Comparison of ENCODE assay signal across 23 cellular contexts in genomic region chr10:133166504-133166827, GRCh38. TPM values are rescaled to one million over a fixed set of nuclear protein-coding genes. Genes with fewer than 3 reads are reported as not detected.
"Had no signal": no experiment of that assay in that cellular context is flagged by ENCODE, and none has a peak within 500 bp of the region (broad histone marks: within the 10 kb centered on the region; RNA-seq: fewer than 3 reads in every experiment).

No MANE protein-coding gene starts in this region.

- H3K36me3 ChIP-seq: breast epithelium, esophagus squamous epithelium, gastroesophageal sphincter, transverse colon had no signal

- H3K4me3 ChIP-seq: breast epithelium, coronary artery, esophagus squamous epithelium, gastroesophageal sphincter, mucosa of descending colon, transverse colon had no signal

- H3K27ac Mint-ChIP-seq: activated B cell treated with CpG ODN at 0.5 μM for 24 hours; activated CD4-positive, alpha-beta T cell treated with anti-CD3 and anti-CD28 coated beads for 36 hours; activated naive CD4-positive, alpha-beta T cell treated with anti-CD3 and anti-CD28 coated beads for 36 hours; activated naive CD8-positive, alpha-beta T cell treated with anti-CD3 and anti-CD28 coated beads, Interleukin-2, amount 10 ng/mL, durations not matched to agents 7 days and 5 days; activated T-cell treated with anti-CD3 and anti-CD28 coated beads, Interleukin-2, amount 50 U/mL, for 24 hours; activated T-helper 2 cell treated with anti-CD3 and anti-CD28 coated beads, Interferon-gamma antibody, Interleukin-2, Interleukin-4, amounts not matched to agents 10 μg/mL and 5 μg/mL and 100 μg/mL, durations not matched to agents 14 hours and 24 hours and 36 hours; stimulated activated naive CD8-positive, alpha-beta T cell treated with anti-CD3 and anti-CD28 coated beads, Interleukin-15, amount 100 ng/mL, for 72 hours had no signal

- H3K4me3 Mint-ChIP-seq: activated B cell treated with CpG ODN at 0.5 μM for 24 hours; activated CD4-positive, alpha-beta T cell treated with anti-CD3 and anti-CD28 coated beads for 36 hours; activated naive CD4-positive, alpha-beta T cell treated with anti-CD3 and anti-CD28 coated beads for 36 hours; activated naive CD8-positive, alpha-beta T cell treated with anti-CD3 and anti-CD28 coated beads, Interleukin-2, amount 10 ng/mL, durations not matched to agents 7 days and 5 days; activated T-cell treated with anti-CD3 and anti-CD28 coated beads, Interleukin-2, amount 50 U/mL, for 24 hours; stimulated activated naive CD8-positive, alpha-beta T cell treated with anti-CD3 and anti-CD28 coated beads, Interleukin-15, amount 100 ng/mL, for 72 hours had no signal

- H3K36me3 Mint-ChIP-seq: activated naive CD8-positive, alpha-beta T cell treated with anti-CD3 and anti-CD28 coated beads, Interleukin-2, amount 10 ng/mL, durations not matched to agents 7 days and 5 days had no signal

- H3K9me3 ChIP-seq: breast epithelium, esophagus squamous epithelium, gastroesophageal sphincter, mucosa of descending colon, transverse colon had no signal

- H3K9ac ChIP-seq: parathyroid adenoma had no signal

- H2AFZ ChIP-seq: parathyroid adenoma had no signal

- DNase-seq: activated B cell treated with CpG ODN at 0.5 μM for 24 hours; activated CD4-positive, alpha-beta T cell treated with anti-CD3 and anti-CD28 coated beads for 36 hours; activated CD4-positive, alpha-beta T cell treated with anti-CD3 and anti-CD28 coated beads, Interleukin-2, amount 50 U/mL, for 4 hours; activated CD8-positive, alpha-beta memory T cell treated with anti-CD3 and anti-CD28 coated beads for 24 hours; activated CD8-positive, alpha-beta memory T cell treated with anti-CD3 and anti-CD28 coated beads, Interleukin-2, amount 50 U/mL, for 4 hours; activated naive CD4-positive, alpha-beta T cell treated with anti-CD3 and anti-CD28 coated beads for 36 hours; activated naive CD8-positive, alpha-beta T cell treated with anti-CD3 and anti-CD28 coated beads, Interleukin-2, amount 10 ng/mL, durations not matched to agents 7 days and 5 days; amniotic stem cell; esophagus squamous epithelium; mesendoderm; mucosa of descending colon; stimulated activated CD4-positive, alpha-beta T cell treated with anti-CD3 and anti-CD28 coated beads, Interleukin-12 subunit alpha, Interleukin-12 subunit beta, amount 100 ng/mL, for 4 hours; stimulated activated CD4-positive, alpha-beta T cell treated with anti-CD3 and anti-CD28 coated beads, Interleukin-4, amount 100 ng/mL, for 4 hours; stimulated activated naive CD8-positive, alpha-beta T cell treated with anti-CD3 and anti-CD28 coated beads, Interleukin-15, amount 100 ng/mL, for 72 hours; T-helper 9 cell; transverse colon had no signal

- H3K9me3 Mint-ChIP-seq: activated B cell treated with CpG ODN at 0.5 μM for 24 hours; activated naive CD4-positive, alpha-beta T cell treated with anti-CD3 and anti-CD28 coated beads for 36 hours; activated naive CD8-positive, alpha-beta T cell treated with anti-CD3 and anti-CD28 coated beads, Interleukin-2, amount 10 ng/mL, durations not matched to agents 7 days and 5 days; activated T-cell treated with anti-CD3 and anti-CD28 coated beads, Interleukin-2, amount 50 U/mL, for 24 hours; activated T-helper 2 cell treated with anti-CD3 and anti-CD28 coated beads, Interferon-gamma antibody, Interleukin-2, Interleukin-4, amounts not matched to agents 10 μg/mL and 5 μg/mL and 100 μg/mL, durations not matched to agents 14 hours and 24 hours and 36 hours; stimulated activated naive CD8-positive, alpha-beta T cell treated with anti-CD3 and anti-CD28 coated beads, Interleukin-15, amount 100 ng/mL, for 72 hours had no signal

- H3K27ac ChIP-seq: breast epithelium, coronary artery, esophagus squamous epithelium, gastroesophageal sphincter, parathyroid adenoma, transverse colon had no signal

- H3K4me1 ChIP-seq: parathyroid adenoma had no signal

- H3K4me1 Mint-ChIP-seq: activated B cell treated with CpG ODN at 0.5 μM for 24 hours; activated CD4-positive, alpha-beta T cell treated with anti-CD3 and anti-CD28 coated beads for 36 hours; activated naive CD8-positive, alpha-beta T cell treated with anti-CD3 and anti-CD28 coated beads, Interleukin-2, amount 10 ng/mL, durations not matched to agents 7 days and 5 days; stimulated activated naive CD8-positive, alpha-beta T cell treated with anti-CD3 and anti-CD28 coated beads, Interleukin-15, amount 100 ng/mL, for 72 hours had no signal

RNA-seq across cellular contexts. Expression of gene KNDC1, which starts 6.4 kb away (rescaled TPM):
- total RNA-seq: activated CD4-positive, alpha-beta T cell treated with anti-CD3 and anti-CD28 coated beads for 36 hours; activated naive CD4-positive, alpha-beta T cell treated with anti-CD3 and anti-CD28 coated beads for 36 hours; pulmonary artery endothelial cell had no signal
